In genomic region chr15:34241376-34242350, GRCh38 we compare ENCODE assay signal across 1 cellular context.
A peak's percentile ranks its signal among the peaks of the same experiment; 100 is the strongest.
TF ChIP-seq lines count a peak whose summit lies in the region.

No MANE protein-coding gene starts in this region.

TF ChIP-seq in K562, 482 proteins besides CTCF, POLR2A, EP300 and RAD21 (continued from another document):
- 0 out of 2 replicates have a peak, but pooled peaks have one; percentile 42 for TF ChIP-seq DEAF1 (CRISPR knock-in tag; IDR thresholded peaks at IDR 0.05)
- 0 out of 2 replicates have a peak, but pooled peaks have one; percentile 31 for TF ChIP-seq ARID3A (IDR thresholded peaks at IDR 0.05; ENCODE audit: borderline replicate concordance, low read depth, low read length)
- TF ChIP-seq SMC3 (conservative IDR thresholded peaks at IDR 0.05; ENCODE audit: insufficient read depth, low read depth, low read length), result 0 out of 2 replicates have a peak, but pooled peaks have one; percentile 13
- TF ChIP-seq POU5F1 (IDR thresholded peaks at IDR 0.05; ENCODE audit: borderline replicate concordance, low read depth, low read length, partially characterized antibody), result no peak
- TF ChIP-seq CTCFL (IDR thresholded peaks at IDR 0.05; ENCODE audit: borderline replicate concordance, insufficient read depth, low read depth, low read length, poor library complexity, severe bottlenecking), result peak; percentile 13
